ENCODE assay signal across 3 cellular contexts in genomic region chr4:14580061-14580460, GRCh38.
A peak's percentile ranks its signal among the peaks of the same experiment; 100 is the strongest.
TF ChIP-seq lines count a peak whose summit lies in the region.

No MANE protein-coding gene starts in this region.

TF ChIP-seq in A549, 52 proteins besides CTCF, POLR2A, EP300 and RAD21:
- TF ChIP-seq MAFK (IDR thresholded peaks at IDR 0.05; ENCODE audit: partially characterized antibody): peak; percentile 82
- TF ChIP-seq, protein P1, sequence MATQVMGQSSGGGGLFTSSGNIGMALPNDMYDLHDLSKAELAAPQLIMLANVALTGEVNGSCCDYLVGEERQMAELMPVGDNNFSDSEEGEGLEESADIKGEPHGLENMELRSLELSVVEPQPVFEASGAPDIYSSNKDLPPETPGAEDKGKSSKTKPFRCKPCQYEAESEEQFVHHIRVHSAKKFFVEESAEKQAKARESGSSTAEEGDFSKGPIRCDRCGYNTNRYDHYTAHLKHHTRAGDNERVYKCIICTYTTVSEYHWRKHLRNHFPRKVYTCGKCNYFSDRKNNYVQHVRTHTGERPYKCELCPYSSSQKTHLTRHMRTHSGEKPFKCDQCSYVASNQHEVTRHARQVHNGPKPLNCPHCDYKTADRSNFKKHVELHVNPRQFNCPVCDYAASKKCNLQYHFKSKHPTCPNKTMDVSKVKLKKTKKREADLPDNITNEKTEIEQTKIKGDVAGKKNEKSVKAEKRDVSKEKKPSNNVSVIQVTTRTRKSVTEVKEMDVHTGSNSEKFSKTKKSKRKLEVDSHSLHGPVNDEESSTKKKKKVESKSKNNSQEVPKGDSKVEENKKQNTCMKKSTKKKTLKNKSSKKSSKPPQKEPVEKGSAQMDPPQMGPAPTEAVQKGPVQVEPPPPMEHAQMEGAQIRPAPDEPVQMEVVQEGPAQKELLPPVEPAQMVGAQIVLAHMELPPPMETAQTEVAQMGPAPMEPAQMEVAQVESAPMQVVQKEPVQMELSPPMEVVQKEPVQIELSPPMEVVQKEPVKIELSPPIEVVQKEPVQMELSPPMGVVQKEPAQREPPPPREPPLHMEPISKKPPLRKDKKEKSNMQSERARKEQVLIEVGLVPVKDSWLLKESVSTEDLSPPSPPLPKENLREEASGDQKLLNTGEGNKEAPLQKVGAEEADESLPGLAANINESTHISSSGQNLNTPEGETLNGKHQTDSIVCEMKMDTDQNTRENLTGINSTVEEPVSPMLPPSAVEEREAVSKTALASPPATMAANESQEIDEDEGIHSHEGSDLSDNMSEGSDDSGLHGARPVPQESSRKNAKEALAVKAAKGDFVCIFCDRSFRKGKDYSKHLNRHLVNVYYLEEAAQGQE (IDR thresholded peaks at IDR 0.05): no peak
- TF ChIP-seq FOXS1 (CRISPR knock-in tag; IDR thresholded peaks at IDR 0.05): no peak
- no peak for TF ChIP-seq RFX5 (IDR thresholded peaks at IDR 0.05)
TF ChIP-seq in A549: peak in this region for 1.

TF ChIP-seq in IMR-90, 13 proteins besides CTCF, POLR2A, EP300 and RAD21:
- TF ChIP-seq MAFK (IDR thresholded peaks at IDR 0.05; ENCODE audit: low read depth, low read length) (peak; percentile 94), USF2 (IDR thresholded peaks at IDR 0.05; ENCODE audit: low read depth, low read length) (no peak)

TF ChIP-seq in H1, 55 proteins besides CTCF, POLR2A, EP300 and RAD21 (continued from another document):
- peak; percentile 74; the same call in 1 of the 2 replicates for TF ChIP-seq MAFK (IDR thresholded peaks at IDR 0.05; ENCODE audit: low read depth, low read length)
